In the genomic region with DNA sequence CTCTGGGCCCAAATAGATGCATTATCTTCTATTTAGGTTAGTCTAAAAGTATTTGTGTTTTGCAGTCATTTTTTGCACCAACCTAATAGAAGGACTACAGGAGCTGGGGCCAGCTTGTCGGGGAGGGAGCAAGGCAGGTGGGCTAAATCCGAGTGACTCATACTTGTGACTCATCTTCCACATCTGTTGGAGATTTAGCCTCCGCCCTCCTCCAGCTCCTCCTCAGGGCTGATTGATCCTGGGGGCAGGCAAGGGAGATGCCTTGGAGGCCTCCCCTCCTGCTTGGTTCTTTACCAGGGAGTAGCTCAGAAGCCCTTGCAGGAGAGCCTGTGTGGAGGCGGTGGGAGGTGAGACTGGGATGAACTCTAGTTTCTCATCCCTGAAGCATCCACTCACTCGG, we compare ENCODE assay signal across 12 cellular contexts. TPM values are rescaled to one million over a fixed set of nuclear protein-coding genes. Genes with fewer than 3 reads are reported as not detected.
DNase-seq lines count a peak whose midpoint lies in the region; ATAC-seq and TF ChIP-seq lines count a peak whose summit lies in the region.
"Had no signal": no experiment of that assay in that cellular context is flagged by ENCODE, and none has a peak within 500 bp of the region (broad histone marks: within the 10 kb centered on the region; RNA-seq: fewer than 3 reads in every experiment).

No MANE protein-coding gene starts in this region.

- intact Hi-C loops in IMR-90 (cut with micrococcal nuclease) (loop anchor here (5.0 kb wide), 1 partner anchor 53 kb away; the partner anchor contains the start of gene TMEM120B), left lung (cut with DNase I) (no loop called here), mucosa of descending colon (cut with DNase I, micrococcal nuclease) (no loop called here)

- no peak overlapping the region for H3K4me3 ChIP-seq in BJ (ENCODE audit: low read depth, low read length)
- H3K4me3 ChIP-seq in IMR-90 (ENCODE audit: insufficient read depth, low read depth, low read length) = no peak overlapping the region
- no peak overlapping the region for H3K4me3 ChIP-seq in brain microvascular endothelial cell (ENCODE audit: low read depth, low read length)
- H3K4me3 ChIP-seq in left lung = no peak overlapping the region
- H3K4me3 ChIP-seq in mucosa of descending colon = no peak overlapping the region
- H3K4me3 ChIP-seq: esophagus squamous epithelium had no signal

- no peak overlapping the region for H3K56ac ChIP-seq in IMR-90 (ENCODE audit: extremely low read depth, insufficient read depth, low read length)

- H3K36me3 ChIP-seq in BJ (ENCODE audit: control insufficient read depth, insufficient read depth, low read length) (no peaks in the 10 kb centered on the region; the same call in 1 of the 2 replicates), IMR-90 (ENCODE audit: control insufficient read depth, insufficient read depth, low read length) (peaks cover 2% of the 10 kb centered on the region; the same call in 1 of the 2 replicates), brain microvascular endothelial cell (replicated peaks) (no peaks in the 10 kb centered on the region), left lung (no peaks in the 10 kb centered on the region), mucosa of descending colon (ENCODE audit: low read depth) (no peaks in the 10 kb centered on the region)
- H3K36me3 ChIP-seq: esophagus squamous epithelium had no signal

- H3K23ac ChIP-seq in IMR-90 (ENCODE audit: low read depth, low read length) = no peak overlapping the region

- 0 out of 2 replicates have a peak overlapping the region, but pooled peaks have one; percentile 43 for H2BK20ac ChIP-seq in IMR-90 (ENCODE audit: low read depth, low read length)

- H3K14ac ChIP-seq in IMR-90 (replicated peaks; ENCODE audit: low read depth, low read length) = 0 out of 2 replicates have a peak overlapping the region, but pooled peaks have one; percentile 10

- POLR2A ChIA-PET in BJ (lab: Charles Lee) (no interaction called here), IMR-90 (lab: Charles Lee; ENCODE audit: unreplicated experiment) (no interaction called here)

- H4K91ac ChIP-seq in IMR-90 (ENCODE audit: insufficient read depth, low read depth, low read length) = peak overlapping the region; percentile 17; the same call in 1 of the 2 replicates

- H3K4me1 ChIP-seq in IMR-90 (ENCODE audit: control insufficient read depth, insufficient read depth, low read length) = peaks cover 30% of the 10 kb centered on the region
- no peaks in the 10 kb centered on the region for H3K4me1 ChIP-seq in left lung
- H3K4me1 ChIP-seq in mucosa of descending colon (ENCODE audit: low read depth) = no peaks in the 10 kb centered on the region

- H3K9me3 ChIP-seq in IMR-90 (ENCODE audit: control insufficient read depth, insufficient read depth, low read length) (no peaks in the 10 kb centered on the region), left lung (no peaks in the 10 kb centered on the region), mucosa of descending colon (no peaks in the 10 kb centered on the region)
- H3K9me3 ChIP-seq: esophagus squamous epithelium had no signal

- 40% methylated on average over 1 of the region's 5 CpGs; no CpG with 5 or more reads in 1 of the 2 experiments for WGBS in IMR-90 (ENCODE audit: extremely low coverage in 2 of 2, insufficient read length in 1 of 2), 2 experiments

- peak overlapping the region in 1 of 2 experiments; percentile 22; a peak in 1 of 4 replicates for H4K8ac ChIP-seq in IMR-90 (ENCODE audit: low read depth in 2 of 2, low read length in 2 of 2)

- no peak overlapping the region for H4K5ac ChIP-seq in IMR-90 (ENCODE audit: low read depth, low read length)

- peak overlapping the region; percentile 60 for H2BK120ac ChIP-seq in IMR-90 (ENCODE audit: low read depth, low read length)

- peak; percentile 70 for DNase-seq in BJ (ENCODE audit: low read depth)
- DNase-seq in IMR-90 = peak; percentile 97
- peak; percentile 58 for DNase-seq in brain microvascular endothelial cell
- DNase-seq in left lung = no peak
- DNase-seq in mucosa of descending colon = no peak
- no peak for DNase-seq in GM20000 (ENCODE audit: low spot score)
- DNase-seq: esophagus squamous epithelium, GDM1, naive B cell had no signal

- ATAC-seq in IMR-90 (ENCODE audit: low read depth) (peak; percentile 79), left lung (peak; percentile 21), HG03571 (IDR thresholded peaks at IDR 0.05; ENCODE audit: unreplicated experiment) (no peak), mucosa of descending colon (no peak), GM21529 (IDR thresholded peaks at IDR 0.05; ENCODE audit: unreplicated experiment) (no peak)
- ATAC-seq: activated T-helper 17 cell treated with anti-CD3 and anti-CD28 coated beads, Interleukin-2, amount 50 U/mL, for 72 hours had no signal

- peaks cover 0 to 23% of the 10 kb centered on the region in 2 experiments; a peak in 2 of 4 replicates for H3K79me1 ChIP-seq in IMR-90 (ENCODE audit: low read depth in 1 of 2, low read length in 2 of 2)

- in situ Hi-C loops in IMR-90 (cut with MboI; ENCODE audit: low sequenced_read_pairs) = no loop called here
- in situ Hi-C loops in brain microvascular endothelial cell (cut with HindIII; ENCODE audit: low pct_ligation_motif_present, low sequenced_read_pairs) = no loop called here

- no peak for TF ChIP-seq RAD21 in IMR-90 (IDR thresholded peaks at IDR 0.05; ENCODE audit: low read length)

- H2AK5ac ChIP-seq in IMR-90 (ENCODE audit: low read depth, low read length) = peak overlapping the region; percentile 22; the same call in 1 of the 2 replicates

- CTCF ChIA-PET in BJ (lab: Yijun Ruan, JAX) = interaction anchor here (0.8 to 3.3 kb wide), 5 partner anchors 8 to 68 kb away, joined by 3 to 20 read pairs (median 10); partner anchors contain the start of gene RHOF
- CTCF ChIA-PET in IMR-90 (lab: Yijun Ruan, JAX) = interaction anchor here (1.2 kb wide), 1 partner anchor 53 kb away, joined by 6 read pairs; the partner anchor contains the start of gene TMEM120B

- no peaks in the 10 kb centered on the region; the same call in 1 of the 2 replicates for H4K20me1 ChIP-seq in IMR-90 (ENCODE audit: insufficient read depth, low read length)

- peak overlapping the region; percentile 87 for H2AK9ac ChIP-seq in IMR-90 (replicated peaks; ENCODE audit: low read depth, low read length, poor library complexity)

- peak overlapping the region; percentile 67 for H2AFZ ChIP-seq in IMR-90 (replicated peaks; ENCODE audit: low read length, poor library complexity)

- dilution Hi-C loops in IMR-90 (cut with HindIII; ENCODE audit: low sequenced_read_pairs, unreplicated experiment) = no loop called here

- H2BK15ac ChIP-seq in IMR-90 (ENCODE audit: low read depth, low read length) = no peak overlapping the region; the same call in 2 of the 3 replicates

- no peak overlapping the region for H3K9ac ChIP-seq in IMR-90 (ENCODE audit: low read depth, low read length)

- TF ChIP-seq CTCF in BJ (IDR thresholded peaks at IDR 0.05; ENCODE audit: insufficient read depth, low read depth, low read length) (no peak), IMR-90 (conservative IDR thresholded peaks at IDR 0.05; ENCODE audit: low read depth, low read length) (no peak), brain microvascular endothelial cell (IDR thresholded peaks at IDR 0.05; ENCODE audit: low read depth, low read length, missing control alignments) (no peak), left lung (IDR thresholded peaks at IDR 0.05) (no peak), mucosa of descending colon (IDR thresholded peaks at IDR 0.05) (no peak), GM20000 (IDR thresholded peaks at IDR 0.05; ENCODE audit: extremely low read depth, missing control alignments) (no peak)

- H3K18ac ChIP-seq in IMR-90 (ENCODE audit: low read depth, low read length) = no peak overlapping the region; the same call in 1 of the 2 replicates

- H3K27ac ChIP-seq in IMR-90 (ENCODE audit: insufficient read depth, low read length) (peak overlapping the region; percentile 35), brain microvascular endothelial cell (no peak overlapping the region), left lung (no peak overlapping the region)
- H3K27ac ChIP-seq: esophagus squamous epithelium had no signal

- no TSS peak for BruUV-seq in IMR-90 (replicated peaks; lab: Mats Ljungman, UMichigan)

- H3K4ac ChIP-seq in IMR-90 (ENCODE audit: low read depth, low read length) = peak overlapping the region; percentile 51; the same call in 1 of the 2 replicates

- no peak overlapping the region; the same call in 1 of the 2 replicates for H3K4me2 ChIP-seq in IMR-90 (ENCODE audit: low read depth, low read length)

- TF ChIP-seq POLR2A in IMR-90 (IDR thresholded peaks at IDR 0.05; ENCODE audit: low read depth, low read length) = no peak

- peaks cover 25% of the 10 kb centered on the region for H3K9me1 ChIP-seq in IMR-90 (ENCODE audit: insufficient read depth, low read length)

- H2BK5ac ChIP-seq in IMR-90 (ENCODE audit: low read depth, low read length, poor library complexity, severe bottlenecking) = peak overlapping the region; percentile 25

- H3K27me3 ChIP-seq in BJ (ENCODE audit: control insufficient read depth, insufficient read depth, low read length) = no peaks in the 10 kb centered on the region
- no peaks in the 10 kb centered on the region for H3K27me3 ChIP-seq in IMR-90 (ENCODE audit: control insufficient read depth, insufficient read depth, low read length)
- H3K27me3 ChIP-seq in brain microvascular endothelial cell (replicated peaks) = no peaks in the 10 kb centered on the region
- H3K27me3 ChIP-seq in left lung = no peaks in the 10 kb centered on the region
- H3K27me3 ChIP-seq: esophagus squamous epithelium had no signal

RNA-seq across cellular contexts. Expression of gene RHOF, which starts 27.9 kb away (rescaled TPM):
- polyA plus RNA-seq in BJ (2011; rRNA removed) = 2.7 and 3.0 TPM in 2 replicates
- 7.6 and 8.2 TPM in 2 replicates for polyA minus RNA-seq in BJ (2011; rRNA and poly(A)+ RNA removed)
- 3.0 and 3.9 TPM in 2 replicates for total RNA-seq in IMR-90 (2012; rRNA removed)
- polyA plus RNA-seq in IMR-90 (2012; rRNA removed) = 5.1 and 5.3 TPM in 2 replicates
- 4.7 and 7.8 TPM in 2 replicates for polyA plus RNA-seq in IMR-90 (2012; cell fraction: cytosol; rRNA removed)
- polyA plus RNA-seq in IMR-90 (2012; cell fraction: nucleus; rRNA removed; ENCODE audit: low replicate concordance) = 14.0 and 15.7 TPM in 2 replicates
- total RNA-seq in left lung = 10 to 100 TPM; 37.6 to 48.3 TPM
- total RNA-seq in mucosa of descending colon = 10 to 100 TPM; 45.5 to 86.7 (median 83.2) TPM

RNA-seq across cellular contexts. Expression of gene SETD1B, which starts 38.2 kb away (rescaled TPM):
- polyA plus RNA-seq in BJ (2011; rRNA removed) (0.85 and 0.89 TPM in 2 replicates), IMR-90 (2012; rRNA removed) (5.1 and 5.5 TPM in 2 replicates)
- polyA minus RNA-seq in BJ (2011; rRNA and poly(A)+ RNA removed) = 2.0 and 4.1 TPM in 2 replicates
- total RNA-seq in IMR-90 (2012; rRNA removed) (0.83 and 0.90 TPM in 2 replicates), left lung (10 to 100 TPM; 18.9 to 23.4 TPM), mucosa of descending colon (10 to 100 TPM; 23.8 to 38.3 (median 27.5) TPM)
- polyA plus RNA-seq in IMR-90 (2012; cell fraction: cytosol; rRNA removed) = 3.1 and 3.5 TPM in 2 replicates
- polyA plus RNA-seq in IMR-90 (2012; cell fraction: nucleus; rRNA removed; ENCODE audit: low replicate concordance) = 14.8 and 15.1 TPM in 2 replicates

RNA-seq across cellular contexts. Expression of gene TMEM120B, which starts 53.0 kb away (rescaled TPM):
- polyA plus RNA-seq in BJ (2011; rRNA removed) = 7.3 and 11.4 TPM in 2 replicates
- polyA minus RNA-seq in BJ (2011; rRNA and poly(A)+ RNA removed) = 12.1 and 14.9 TPM in 2 replicates
- total RNA-seq in IMR-90 (2012; rRNA removed) = 9.2 and 10.6 TPM in 2 replicates
- polyA plus RNA-seq in IMR-90 (2012; rRNA removed) = 18.3 and 18.4 TPM in 2 replicates
- 7.7 and 14.0 TPM in 2 replicates for polyA plus RNA-seq in IMR-90 (2012; cell fraction: cytosol; rRNA removed)
- polyA plus RNA-seq in IMR-90 (2012; cell fraction: nucleus; rRNA removed; ENCODE audit: low replicate concordance) = 83.2 and 114 TPM in 2 replicates
- 10 to 100 TPM; 13.9 to 17.7 TPM for total RNA-seq in left lung
- total RNA-seq in mucosa of descending colon = 10 to 100 TPM in 1 of 3 donors, 1 to 10 TPM in 2; 6.0 to 10.3 (median 6.4) TPM

Comparison
In these comparisons a context has a peak if more than half of its experiments do, and no peak if none do; other contexts are left out.
1. DNase-seq: peak in BJ (single experiment), IMR-90 (single experiment) and brain microvascular endothelial cell (single experiment); none in left lung (0 of 2), mucosa of descending colon (0 of 3) and GM20000 (single experiment).
2. ATAC-seq: peak in IMR-90 (single experiment) and left lung (single experiment); none in HG03571 (single experiment), mucosa of descending colon (single experiment) and GM21529 (single experiment).
3. RNA of gene SETD1B, which starts 38.2 kb away (total RNA-seq): 23.8 to 38.3 TPM in mucosa of descending colon and 18.9 to 23.4 TPM in left lung; 0.83 to 0.90 TPM in IMR-90; every median in the first group is over 10 times any median in the second.